In the genomic region with DNA sequence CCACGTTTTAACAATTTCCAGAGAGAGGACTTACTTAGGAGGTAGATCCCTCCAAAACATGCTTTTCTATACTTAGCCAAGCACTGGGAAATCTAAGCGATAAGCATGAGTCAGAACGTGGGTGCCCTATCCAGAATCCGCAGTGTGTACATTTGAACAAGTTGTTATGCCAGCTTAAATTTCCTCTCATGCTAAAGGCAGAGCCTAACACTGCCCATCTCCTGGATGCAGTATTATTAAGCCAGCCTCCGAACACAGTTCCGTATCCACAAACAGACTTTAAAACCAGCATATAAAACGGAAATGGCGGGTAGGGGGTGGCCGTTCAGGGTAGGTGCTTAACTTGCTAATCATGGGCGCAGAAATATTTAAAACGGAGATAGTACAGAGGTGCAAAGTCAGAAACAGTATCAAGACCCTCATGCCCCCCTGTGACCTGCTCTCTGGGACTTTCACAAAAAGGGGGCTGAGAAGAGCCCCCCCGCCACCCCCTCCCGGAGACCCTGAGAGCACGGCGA, we compare ENCODE assay signal across 6 cellular contexts. TPM values are rescaled to one million over a fixed set of nuclear protein-coding genes. Genes with fewer than 3 reads are reported as not detected.
A peak's percentile ranks its signal among the peaks of the same experiment; 100 is the strongest.
DNase-seq lines count a peak whose midpoint lies in the region; ATAC-seq and TF ChIP-seq lines count a peak whose summit lies in the region.

No MANE protein-coding gene starts in this region.

- H3K36me3 Mint-ChIP-seq in glutamatergic neuron (ENCODE audit: unreplicated experiment), result peaks cover 5% of the 10 kb centered on the region
- H3K36me3 Mint-ChIP-seq in stimulated activated effector memory CD8-positive, alpha-beta T cell treated with anti-CD3 and anti-CD28 coated beads, Interleukin-12 subunit alpha, Interleukin-12 subunit beta, amount 100 ng/mL, for 72 hours, result peaks cover 5% of the 10 kb centered on the region

- TF ChIP-seq POLR2A in Raji (IDR thresholded peaks at IDR 0.05; ENCODE audit: insufficient read depth, low read depth, low read length), result 0 out of 2 replicates have a peak, but pooled peaks have one; percentile 24

- TF ChIP-seq CTCF in glutamatergic neuron (IDR thresholded peaks at IDR 0.05; ENCODE audit: partially characterized antibody, unreplicated experiment), result no peak

- no peak for DNase-seq in glutamatergic neuron
- no peak for DNase-seq in stimulated activated effector memory CD8-positive, alpha-beta T cell treated with anti-CD3 and anti-CD28 coated beads, Interleukin-12 subunit alpha, Interleukin-12 subunit beta, amount 100 ng/mL, for 72 hours (ENCODE audit: low spot score in 2 of 2)
- DNase-seq in KG1 (lab: John Stamatoyannopoulos, UW), result no peak

- H3K27ac Mint-ChIP-seq in glutamatergic neuron (ENCODE audit: unreplicated experiment), result peak overlapping the region; percentile 89
- no peak overlapping the region for H3K27ac Mint-ChIP-seq in stimulated activated effector memory CD8-positive, alpha-beta T cell treated with anti-CD3 and anti-CD28 coated beads, Interleukin-12 subunit alpha, Interleukin-12 subunit beta, amount 100 ng/mL, for 72 hours

- peaks cover 9% of the 10 kb centered on the region for H3K9me3 Mint-ChIP-seq in glutamatergic neuron (ENCODE audit: unreplicated experiment)
- peaks cover 8% of the 10 kb centered on the region for H3K9me3 Mint-ChIP-seq in stimulated activated effector memory CD8-positive, alpha-beta T cell treated with anti-CD3 and anti-CD28 coated beads, Interleukin-12 subunit alpha, Interleukin-12 subunit beta, amount 100 ng/mL, for 72 hours

- peaks cover 13% of the 10 kb centered on the region for H3K4me1 Mint-ChIP-seq in glutamatergic neuron (ENCODE audit: low read depth, unreplicated experiment)
- peaks cover 24% of the 10 kb centered on the region for H3K4me1 Mint-ChIP-seq in stimulated activated effector memory CD8-positive, alpha-beta T cell treated with anti-CD3 and anti-CD28 coated beads, Interleukin-12 subunit alpha, Interleukin-12 subunit beta, amount 100 ng/mL, for 72 hours

- H3K27me3 Mint-ChIP-seq in glutamatergic neuron (ENCODE audit: unreplicated experiment), result peaks cover 6% of the 10 kb centered on the region

- H3K4me3 Mint-ChIP-seq in glutamatergic neuron (ENCODE audit: unreplicated experiment), result peak overlapping the region; percentile 88
- peak overlapping the region; percentile 77 for H3K4me3 Mint-ChIP-seq in stimulated activated effector memory CD8-positive, alpha-beta T cell treated with anti-CD3 and anti-CD28 coated beads, Interleukin-12 subunit alpha, Interleukin-12 subunit beta, amount 100 ng/mL, for 72 hours

- ATAC-seq in HG03354 (IDR thresholded peaks at IDR 0.05; ENCODE audit: poor library complexity, severe bottlenecking, unreplicated experiment) (peak; percentile 0), HG02885 (IDR thresholded peaks at IDR 0.05; ENCODE audit: poor library complexity, unreplicated experiment) (no peak)
- ATAC-seq in stimulated activated effector memory CD8-positive, alpha-beta T cell treated with anti-CD3 and anti-CD28 coated beads, Interleukin-12 subunit alpha, Interleukin-12 subunit beta, amount 100 ng/mL, for 72 hours, result no peak

RNA-seq across cellular contexts. Expression of a gene that starts 1.0 kb away (rescaled TPM):
- 0.29 TPM for total RNA-seq in glutamatergic neuron (ENCODE audit: unreplicated experiment)

RNA-seq across cellular contexts. Expression of a gene that starts 1.0 kb away (rescaled TPM):
- 3.6 TPM for total RNA-seq in glutamatergic neuron (ENCODE audit: unreplicated experiment)

RNA-seq across cellular contexts. Expression of a gene that starts 38.5 kb away (rescaled TPM):
- 13.9 TPM for total RNA-seq in glutamatergic neuron (ENCODE audit: unreplicated experiment)

RNA-seq across cellular contexts. Expression of a gene that starts 42.3 kb away (rescaled TPM):
- total RNA-seq in glutamatergic neuron (ENCODE audit: unreplicated experiment), result 1.8 TPM

RNA-seq across cellular contexts. Expression of a gene that starts 46.8 kb away (rescaled TPM):
- total RNA-seq in glutamatergic neuron (ENCODE audit: unreplicated experiment), result 6.4 TPM
